Comparison of ENCODE assay signal across 11 cellular contexts in genomic region chr7:11192506-11192905, GRCh38.
DNase-seq lines count a peak whose midpoint lies in the region; ATAC-seq, FAIRE-seq and TF ChIP-seq lines count a peak whose summit lies in the region.
"Had no signal": no experiment of that assay in that cellular context is flagged by ENCODE, and none has a peak within 500 bp of the region (broad histone marks: within the 10 kb centered on the region; RNA-seq: fewer than 3 reads in every experiment).

No MANE protein-coding gene starts in this region.

- H3K36me3 Mint-ChIP-seq in activated T-cell treated with anti-CD3 and anti-CD28 coated beads, Interleukin-2, amount 50 U/mL, for 72 hours (ENCODE audit: insufficient read depth in 2 of 2): no peaks in the 10 kb centered on the region
- H3K36me3 Mint-ChIP-seq in activated T-cell treated with anti-CD3 and anti-CD28 coated beads, Interleukin-2, amount 50 U/mL, for 4 hours (ENCODE audit: insufficient read depth): no peaks in the 10 kb centered on the region
- H3K36me3 Mint-ChIP-seq in mesothelial cell of epicardium: no peaks in the 10 kb centered on the region

- peaks cover 16% of the 10 kb centered on the region for H3K27me3 Mint-ChIP-seq in activated T-cell treated with anti-CD3 and anti-CD28 coated beads, Interleukin-2, amount 50 U/mL, for 72 hours (ENCODE audit: low read depth)
- peaks cover 17% of the 10 kb centered on the region for H3K27me3 Mint-ChIP-seq in activated T-cell treated with anti-CD3 and anti-CD28 coated beads, Interleukin-2, amount 50 U/mL, for 4 hours (ENCODE audit: low read depth)
- no peaks in the 10 kb centered on the region for H3K27me3 Mint-ChIP-seq in mesothelial cell of epicardium (ENCODE audit: low read depth)

- no peak for FAIRE-seq in GM12891 (lab: Jason Lieb, UNC)
- FAIRE-seq: RCC 7860 had no signal

- DNase-seq in activated T-cell treated with anti-CD3 and anti-CD28 coated beads, Interleukin-2, amount 50 U/mL, for 72 hours: no peak
- DNase-seq in activated T-cell treated with anti-CD3 and anti-CD28 coated beads, Interleukin-2, amount 50 U/mL, for 4 hours: no peak
- DNase-seq in dedifferentiated amniotic fluid mesenchymal stem cell (ENCODE audit: extremely low spot score): peak; percentile 54
- DNase-seq in mesothelial cell of epicardium (ENCODE audit: low spot score in 2 of 2, unreplicated experiment in 2 of 2): no peak
- no peak for DNase-seq in tibial nerve (ENCODE audit: low spot score in 2 of 2)
- no peak for DNase-seq in activated CD4-positive, CD25-positive, alpha-beta regulatory T cell treated with anti-CD3 and anti-CD28 coated beads, Interleukin-2, amount 50 U/mL, for 72 hours
- DNase-seq in GM12891 (ENCODE audit: insufficient read length, low spot score): no peak
- DNase-seq: stimulated activated naive CD4-positive, alpha-beta T cell treated with Interleukin-2 at 50 U/mL for 16 hours had no signal

- peaks cover 0 to 34% (median 0%) of the 10 kb centered on the region in 4 donors for H3K4me1 ChIP-seq in tibial nerve

- 35 to 43% methylated on average over 5 of the region's 5 CpGs for WGBS in tibial nerve, 2 donors

- peak overlapping the region; percentile 23 for H3K27ac Mint-ChIP-seq in activated T-cell treated with anti-CD3 and anti-CD28 coated beads, Interleukin-2, amount 50 U/mL, for 72 hours
- H3K27ac Mint-ChIP-seq in mesothelial cell of epicardium: peak overlapping the region; percentile 17

- TF ChIP-seq CTCF in mesothelial cell of epicardium (IDR thresholded peaks at IDR 0.05; ENCODE audit: unreplicated experiment) (no peak), tibial nerve (IDR thresholded peaks at IDR 0.05) (no peak)

- no peaks in the 10 kb centered on the region for H3K36me3 ChIP-seq in tibial nerve

- H3K4me3 ChIP-seq in tibial nerve: peak overlapping the region in 3 of 4 donors; percentile 36 to 52 (median 41)

- peak; percentile 65 to 79 for ATAC-seq in activated T-cell treated with anti-CD3 and anti-CD28 coated beads, Interleukin-2, amount 50 U/mL, for 72 hours (replicated peaks in 1 of 2)
- ATAC-seq in activated T-cell treated with anti-CD3 and anti-CD28 coated beads, Interleukin-2, amount 50 U/mL, for 4 hours: no peak
- no peak for ATAC-seq in GM19351 (IDR thresholded peaks at IDR 0.05; ENCODE audit: unreplicated experiment)

- no peaks in the 10 kb centered on the region for H3K27me3 ChIP-seq in tibial nerve

- no peaks in the 10 kb centered on the region for H3K9me3 Mint-ChIP-seq in activated T-cell treated with anti-CD3 and anti-CD28 coated beads, Interleukin-2, amount 50 U/mL, for 72 hours
- H3K9me3 Mint-ChIP-seq in activated T-cell treated with anti-CD3 and anti-CD28 coated beads, Interleukin-2, amount 50 U/mL, for 4 hours: no peaks in the 10 kb centered on the region
- peaks cover 7% of the 10 kb centered on the region for H3K9me3 Mint-ChIP-seq in mesothelial cell of epicardium
- H3K9me3 Mint-ChIP-seq: central memory CD8-positive, alpha-beta T cell had no signal

- H3K4me1 Mint-ChIP-seq in activated T-cell treated with anti-CD3 and anti-CD28 coated beads, Interleukin-2, amount 50 U/mL, for 72 hours (ENCODE audit: low read depth): peaks cover 13% of the 10 kb centered on the region
- no peaks in the 10 kb centered on the region for H3K4me1 Mint-ChIP-seq in activated T-cell treated with anti-CD3 and anti-CD28 coated beads, Interleukin-2, amount 50 U/mL, for 4 hours (ENCODE audit: low read depth)
- peaks cover 38% of the 10 kb centered on the region for H3K4me1 Mint-ChIP-seq in mesothelial cell of epicardium
- H3K4me1 Mint-ChIP-seq: central memory CD8-positive, alpha-beta T cell had no signal

- TF ChIP-seq EP300 in tibial nerve (IDR thresholded peaks at IDR 0.05): no peak

- TF ChIP-seq POLR2A in tibial nerve (IDR thresholded peaks at IDR 0.05) (no peak), GM12891 (IDR thresholded peaks at IDR 0.05; ENCODE audit: low read depth, low read length) (no peak)

- H3K27ac ChIP-seq in tibial nerve: peak overlapping the region in 3 of 4 donors; percentile 44 to 79 (median 70)

- H3K9me3 ChIP-seq in tibial nerve: no peaks in the 10 kb centered on the region

- peak overlapping the region; percentile 9 to 75 for H3K4me3 Mint-ChIP-seq in activated T-cell treated with anti-CD3 and anti-CD28 coated beads, Interleukin-2, amount 50 U/mL, for 72 hours
- no peak overlapping the region for H3K4me3 Mint-ChIP-seq in activated T-cell treated with anti-CD3 and anti-CD28 coated beads, Interleukin-2, amount 50 U/mL, for 4 hours
- H3K4me3 Mint-ChIP-seq in mesothelial cell of epicardium: peak overlapping the region; percentile 61
- H3K4me3 Mint-ChIP-seq: central memory CD8-positive, alpha-beta T cell had no signal

TF ChIP-seq in GM12891, 5 proteins besides CTCF, POLR2A, EP300 and RAD21:
- TF ChIP-seq PAX5 (IDR thresholded peaks at IDR 0.05; ENCODE audit: insufficient read depth, low read length, severe bottlenecking) (no peak), POLR2AphosphoS5 (IDR thresholded peaks at IDR 0.05; ENCODE audit: low read depth, low read length) (no peak), POU2F2 (IDR thresholded peaks at IDR 0.05; ENCODE audit: low read depth, low read length) (no peak), SPI1 (IDR thresholded peaks at IDR 0.05; ENCODE audit: low read depth, low read length) (no peak), TAF1 (IDR thresholded peaks at IDR 0.05; ENCODE audit: low read depth, low read length) (no peak)

Comparison
In these comparisons a context has a peak if more than half of its experiments do, and no peak if none do; other contexts are left out.
1. ATAC-seq: peak in activated T-cell treated with anti-CD3 and anti-CD28 coated beads, Interleukin-2, amount 50 U/mL, for 72 hours (2 of 2); none in activated T-cell treated with anti-CD3 and anti-CD28 coated beads, Interleukin-2, amount 50 U/mL, for 4 hours (0 of 2) and GM19351 (single experiment).